In genomic region chr2:143504397-143504796, GRCh38 we compare ENCODE assay signal across 21 cellular contexts.
DNase-seq lines count a peak whose midpoint lies in the region; ATAC-seq and TF ChIP-seq lines count a peak whose summit lies in the region.
"Had no signal": no experiment of that assay in that cellular context is flagged by ENCODE, and none has a peak within 500 bp of the region (broad histone marks: within the 10 kb centered on the region; RNA-seq: fewer than 3 reads in every experiment).

No MANE protein-coding gene starts in this region.

- H3K9ac ChIP-seq in IMR-90 (ENCODE audit: low read depth, low read length) = no peak overlapping the region
- H3K9ac ChIP-seq: GM23248 had no signal

- WGBS in heart left ventricle, 4 donors = 83 to 94% (median 87%) methylated on average over 2 of the region's 2 CpGs
- no CpG with 5 or more reads among the region's 2 CpGs for WGBS in IMR-90 (ENCODE audit: extremely low coverage in 2 of 2, insufficient read length in 1 of 2), 2 experiments

- TF ChIP-seq POLR2A in heart left ventricle (IDR thresholded peaks at IDR 0.05) (no peak), IMR-90 (IDR thresholded peaks at IDR 0.05; ENCODE audit: low read depth, low read length) (no peak)

- no peak overlapping the region for H3K4me2 ChIP-seq in IMR-90 (ENCODE audit: low read depth, low read length)

- in situ Hi-C loops in IMR-90 (cut with MboI; ENCODE audit: low sequenced_read_pairs) = loop anchor here (25.0 kb wide), 1 partner anchor 1008 kb away; the partner anchor contains the start of gene ZEB2

- DNase-seq in left ventricle myocardium superior (no peak), heart left ventricle (no peak), IMR-90 (no peak), GM10248 (ENCODE audit: extremely low spot score) (no peak)
- DNase-seq in naive thymus-derived CD4-positive, alpha-beta T cell = no peak
- DNase-seq in central memory CD4-positive, alpha-beta T cell = no peak
- DNase-seq: ACHN, C1 segment of cervical spinal cord, Caco-2, GM23248, NCI-H1048, NCI-H1436 treated with DMSO at 0.1 percent for 48 hours, NCI-H2029, NCI-H510A, NCI-H774, OCI-M1, SIG-M5 had no signal

- H2BK120ac ChIP-seq in IMR-90 (ENCODE audit: low read depth, low read length) = no peak overlapping the region

- H3K27me3 ChIP-seq in heart left ventricle (no peaks in the 10 kb centered on the region), IMR-90 (ENCODE audit: control insufficient read depth, insufficient read depth, low read length) (no peaks in the 10 kb centered on the region)
- H3K27me3 ChIP-seq in naive thymus-derived CD4-positive, alpha-beta T cell (ENCODE audit: control insufficient read depth in 2 of 2, insufficient read depth in 2 of 2, low read length in 2 of 2) = no peaks in the 10 kb centered on the region

- H3K14ac ChIP-seq in IMR-90 (replicated peaks; ENCODE audit: low read depth, low read length) = no peak overlapping the region

- no peak overlapping the region for H2AK9ac ChIP-seq in IMR-90 (replicated peaks; ENCODE audit: low read depth, low read length, poor library complexity)

- H3K56ac ChIP-seq in IMR-90 (ENCODE audit: extremely low read depth, insufficient read depth, low read length) = no peak overlapping the region

- POLR2A ChIA-PET in IMR-90 (lab: Charles Lee; ENCODE audit: unreplicated experiment) = no interaction called here
- POLR2A ChIA-PET in naive thymus-derived CD4-positive, alpha-beta T cell (lab: Charles Lee) = no interaction called here
- POLR2A ChIA-PET in GM10248 (lab: Yijun Ruan, JAX) = no interaction called here

- no peaks in the 10 kb centered on the region for H3K79me1 ChIP-seq in IMR-90 (ENCODE audit: low read depth in 1 of 2, low read length in 2 of 2)

- no peak overlapping the region for H3K4me3 Mint-ChIP-seq in naive thymus-derived CD4-positive, alpha-beta T cell

- no peaks in the 10 kb centered on the region for H3K27me3 Mint-ChIP-seq in naive thymus-derived CD4-positive, alpha-beta T cell
- H3K27me3 Mint-ChIP-seq: IgD-negative memory B cell had no signal

- H3K4me3 ChIP-seq in heart left ventricle (no peak overlapping the region), IMR-90 (ENCODE audit: insufficient read depth, low read depth, low read length) (no peak overlapping the region)
- no peak overlapping the region for H3K4me3 ChIP-seq in naive thymus-derived CD4-positive, alpha-beta T cell (ENCODE audit: low read length)
- H3K4me3 ChIP-seq: GM23248, HAP-1 had no signal

- H2BK15ac ChIP-seq in IMR-90 (ENCODE audit: low read depth, low read length) = no peak overlapping the region

- peaks cover 0 to 4% (median 0%) of the 10 kb centered on the region in 11 donors for H3K9me3 Mint-ChIP-seq in naive thymus-derived CD4-positive, alpha-beta T cell
- H3K9me3 Mint-ChIP-seq: IgD-negative memory B cell had no signal

- TF ChIP-seq CTCF in heart left ventricle (IDR thresholded peaks at IDR 0.05) = no peak
- no peak for TF ChIP-seq CTCF in IMR-90 (conservative IDR thresholded peaks at IDR 0.05; ENCODE audit: low read depth, low read length)
- TF ChIP-seq CTCF in GM10248 (IDR thresholded peaks at IDR 0.05; ENCODE audit: control extremely low read depth, extremely low read depth, low read depth, missing control alignments) = no peak

- no peak for TF ChIP-seq RAD21 in IMR-90 (IDR thresholded peaks at IDR 0.05; ENCODE audit: low read length)

- no peak overlapping the region for H3K27ac ChIP-seq in heart left ventricle
- H3K27ac ChIP-seq in IMR-90 (ENCODE audit: insufficient read depth, low read length) = no peak overlapping the region
- no peak overlapping the region for H3K27ac ChIP-seq in naive thymus-derived CD4-positive, alpha-beta T cell (ENCODE audit: low read depth, low read length)
- H3K27ac ChIP-seq: GM23248 had no signal

- H3K9me1 ChIP-seq in IMR-90 (ENCODE audit: insufficient read depth, low read length) = no peaks in the 10 kb centered on the region

- H2BK20ac ChIP-seq in IMR-90 (ENCODE audit: low read depth, low read length) = no peak overlapping the region

- H4K91ac ChIP-seq in IMR-90 (ENCODE audit: insufficient read depth, low read depth, low read length) = no peak overlapping the region

- H3K36me3 ChIP-seq in heart left ventricle (no peaks in the 10 kb centered on the region), IMR-90 (ENCODE audit: control insufficient read depth, insufficient read depth, low read length) (no peaks in the 10 kb centered on the region)
- H3K36me3 ChIP-seq in naive thymus-derived CD4-positive, alpha-beta T cell (ENCODE audit: control insufficient read depth in 2 of 3, insufficient read depth in 3 of 3, low read length in 3 of 3) = peaks cover 0 to 17% (median 0%) of the 10 kb centered on the region in 3 experiments
- H3K36me3 ChIP-seq: HAP-1 had no signal

- no peak overlapping the region for H2AK5ac ChIP-seq in IMR-90 (ENCODE audit: low read depth, low read length)

- H3K4me1 ChIP-seq in heart left ventricle (no peaks in the 10 kb centered on the region), IMR-90 (ENCODE audit: control insufficient read depth, insufficient read depth, low read length) (no peaks in the 10 kb centered on the region)
- no peaks in the 10 kb centered on the region for H3K4me1 ChIP-seq in naive thymus-derived CD4-positive, alpha-beta T cell (ENCODE audit: control insufficient read depth in 2 of 2, insufficient read depth in 2 of 2, low read length in 2 of 2)
- H3K4me1 ChIP-seq: Caco-2, HAP-1 had no signal

- intact Hi-C loops in left ventricle myocardium superior (cut with micrococcal nuclease) = no loop called here
- intact Hi-C loops in heart left ventricle (cut with DNase I) = no loop called here
- intact Hi-C loops in IMR-90 (cut with micrococcal nuclease) = no loop called here
- intact Hi-C loops in naive thymus-derived CD4-positive, alpha-beta T cell (cut with micrococcal nuclease) = no loop called here

- H4K5ac ChIP-seq in IMR-90 (ENCODE audit: low read depth, low read length) = no peak overlapping the region

- no peak overlapping the region for H3K23ac ChIP-seq in IMR-90 (ENCODE audit: low read depth, low read length)

- ATAC-seq in left ventricle myocardium superior (peak; percentile 63), heart left ventricle (no peak), IMR-90 (ENCODE audit: low read depth) (no peak), HG02884 (IDR thresholded peaks at IDR 0.05; ENCODE audit: unreplicated experiment) (no peak)
- no peak for ATAC-seq in naive thymus-derived CD4-positive, alpha-beta T cell
- ATAC-seq: SK-N-SH treated with all-trans-retinoic acid at 6 μM for 48 hours had no signal

- no peak overlapping the region for H3K18ac ChIP-seq in IMR-90 (ENCODE audit: low read depth, low read length)

- H2AFZ ChIP-seq in IMR-90 (replicated peaks; ENCODE audit: low read length, poor library complexity) = no peak overlapping the region
- H2AFZ ChIP-seq: GM23248 had no signal

- H2BK5ac ChIP-seq in IMR-90 (ENCODE audit: low read depth, low read length, poor library complexity, severe bottlenecking) = no peak overlapping the region

- BruUV-seq in IMR-90 (replicated peaks; lab: Mats Ljungman, UMichigan) = no TSS peak

- H3K9me3 ChIP-seq in heart left ventricle (no peaks in the 10 kb centered on the region), IMR-90 (ENCODE audit: control insufficient read depth, insufficient read depth, low read length) (no peaks in the 10 kb centered on the region)
- H3K9me3 ChIP-seq in naive thymus-derived CD4-positive, alpha-beta T cell (ENCODE audit: control insufficient read depth in 2 of 3, low read length in 3 of 3) = no peaks in the 10 kb centered on the region
- H3K9me3 ChIP-seq: Caco-2, HAP-1 had no signal

- no peaks in the 10 kb centered on the region for H4K20me1 ChIP-seq in IMR-90 (ENCODE audit: insufficient read depth, low read length)

- CTCF ChIA-PET in IMR-90 (lab: Yijun Ruan, JAX) (no interaction called here), GM10248 (lab: Yijun Ruan, JAX) (interaction anchor here (1.3 kb wide), 1 partner anchor 9 kb away, joined by 3 read pairs; no protein-coding TSS in a partner anchor)
- CTCF ChIA-PET in naive thymus-derived CD4-positive, alpha-beta T cell (lab: Charles Lee) = no interaction called here

- peak overlapping the region in 5 of 9 donors; percentile 36 to 88 (median 48) for H3K27ac Mint-ChIP-seq in naive thymus-derived CD4-positive, alpha-beta T cell
- H3K27ac Mint-ChIP-seq: IgD-negative memory B cell had no signal

- H3K4me1 Mint-ChIP-seq in naive thymus-derived CD4-positive, alpha-beta T cell = peaks cover 6 to 38% (median 26%) of the 10 kb centered on the region in 7 donors

- dilution Hi-C loops in IMR-90 (cut with HindIII; ENCODE audit: low sequenced_read_pairs, unreplicated experiment) = no loop called here

- H3K4ac ChIP-seq in IMR-90 (ENCODE audit: low read depth, low read length) = no peak overlapping the region

- peaks cover 34 to 69% (median 48%) of the 10 kb centered on the region in 5 donors for H3K36me3 Mint-ChIP-seq in naive thymus-derived CD4-positive, alpha-beta T cell

- H4K8ac ChIP-seq in IMR-90 (ENCODE audit: low read depth in 2 of 2, low read length in 2 of 2) = no peak overlapping the region

TF ChIP-seq in IMR-90, 13 proteins besides CTCF, POLR2A, EP300 and RAD21:
- TF ChIP-seq CEBPB (IDR thresholded peaks at IDR 0.05; ENCODE audit: low read depth, low read length) = 0 out of 2 replicates have a peak, but pooled peaks have one; percentile 19
- TF ChIP-seq SMC3 (IDR thresholded peaks at IDR 0.05; ENCODE audit: low read depth, low read length) = no peak
- TF ChIP-seq RCOR1 (IDR thresholded peaks at IDR 0.05; ENCODE audit: insufficient replicate concordance, low read length) = no peak
- no peak for TF ChIP-seq NFE2L2 (IDR thresholded peaks at IDR 0.05; ENCODE audit: low read depth, low read length)
- no peak for TF ChIP-seq BHLHE40 (IDR thresholded peaks at IDR 0.05; ENCODE audit: low read depth, low read length)
- TF ChIP-seq USF2 (IDR thresholded peaks at IDR 0.05; ENCODE audit: low read depth, low read length) = no peak
- no peak for TF ChIP-seq MAZ (IDR thresholded peaks at IDR 0.05; ENCODE audit: borderline replicate concordance, low read depth, low read length)
